ENCODE assay signal across 8 cellular contexts in the genomic region with DNA sequence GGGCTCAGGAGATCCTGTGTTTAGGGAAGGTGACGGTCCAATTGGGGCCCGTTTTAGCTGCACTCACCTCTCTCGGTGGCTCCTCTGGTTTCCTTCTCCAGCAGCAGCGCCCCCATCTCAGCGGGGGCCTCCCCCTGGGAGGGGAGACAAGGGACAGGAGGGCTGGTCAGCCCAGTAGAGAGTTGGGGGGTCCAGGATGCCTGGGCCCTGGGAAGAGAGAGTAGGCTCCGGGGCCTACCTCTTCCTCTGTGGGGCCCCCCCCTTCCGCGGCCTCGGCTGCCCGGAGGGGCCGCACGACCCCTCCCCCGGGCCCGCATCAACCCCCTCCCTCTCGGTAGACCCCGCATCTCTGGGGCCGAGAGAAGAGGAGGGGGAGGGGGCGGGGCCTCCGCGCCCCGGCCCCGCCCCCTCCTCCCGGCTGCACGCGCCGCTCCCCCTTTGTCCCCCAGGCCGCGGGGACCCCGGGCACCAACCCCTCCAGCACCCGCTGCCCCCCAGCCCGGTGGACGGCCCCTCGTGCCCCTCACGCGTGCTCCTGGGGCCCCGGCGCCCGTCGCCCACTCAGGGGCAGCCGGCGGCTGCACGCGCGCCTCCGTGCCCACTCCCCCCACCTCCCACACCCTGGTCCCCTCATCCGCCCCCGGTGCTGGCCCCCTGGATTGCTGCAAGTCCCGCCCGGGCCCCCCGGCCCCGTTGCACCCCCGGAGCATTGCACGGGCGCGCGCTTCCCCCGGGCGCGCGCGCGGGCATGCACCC. TPM values are rescaled to one million over a fixed set of nuclear protein-coding genes. Genes with fewer than 3 reads are reported as not detected.
DNase-seq lines count a peak whose midpoint lies in the region; ATAC-seq and TF ChIP-seq lines count a peak whose summit lies in the region.

No MANE protein-coding gene starts in this region.

- ATAC-seq in HG03280 (IDR thresholded peaks at IDR 0.05; ENCODE audit: unreplicated experiment) (no peak), HG02571 (IDR thresholded peaks at IDR 0.05; ENCODE audit: unreplicated experiment) (no peak), HG03439 (IDR thresholded peaks at IDR 0.05; ENCODE audit: unreplicated experiment) (no peak)

- WGBS in mesodermal cell (ENCODE audit: insufficient coverage in 2 of 2), 2 experiments = 0% methylated on average over 8 to 24 of the region's 62 CpGs

- H3K4me1 ChIP-seq in breast epithelium = peaks cover 0 to 4% of the 10 kb centered on the region in 2 donors
- H3K4me1 ChIP-seq in mesodermal cell (ENCODE audit: control insufficient read depth, insufficient read depth, low read length, poor library complexity, severe bottlenecking) = peaks cover 19% of the 10 kb centered on the region
- peaks cover 0 to 5% of the 10 kb centered on the region in 2 donors for H3K4me1 ChIP-seq in uterus

- peak overlapping the region; percentile 88 to 99 (median 94) for H3K4me3 ChIP-seq in breast epithelium
- peak overlapping the region; percentile 86 for H3K4me3 ChIP-seq in mesodermal cell (ENCODE audit: extremely low read depth, insufficient read depth, low read length, poor library complexity, severe bottlenecking)
- peak overlapping the region; percentile 63 to 94 for H3K4me3 ChIP-seq in uterus

- H3K36me3 ChIP-seq in breast epithelium (no peaks in the 10 kb centered on the region), mesodermal cell (ENCODE audit: control insufficient read depth, insufficient read depth, low read length) (peaks cover 48% of the 10 kb centered on the region), uterus (no peaks in the 10 kb centered on the region)

- TF ChIP-seq POLR2A in breast epithelium (IDR thresholded peaks at IDR 0.05) (no peak), uterus (IDR thresholded peaks at IDR 0.05) (no peak)

- no peaks in the 10 kb centered on the region for H3K27me3 ChIP-seq in breast epithelium
- H3K27me3 ChIP-seq in uterus = no peaks in the 10 kb centered on the region

- H3K27ac ChIP-seq in C4-2B = peak overlapping the region; percentile 90
- H3K27ac ChIP-seq in breast epithelium = peak overlapping the region; percentile 86 to 89
- H3K27ac ChIP-seq in mesodermal cell (ENCODE audit: low read depth, low read length, severe bottlenecking) = peak overlapping the region; percentile 41
- peak overlapping the region; percentile 84 to 97 for H3K27ac ChIP-seq in uterus

- TF ChIP-seq CTCF in C4-2B (conservative IDR thresholded peaks at IDR 0.05) = no peak
- TF ChIP-seq CTCF in breast epithelium (IDR thresholded peaks at IDR 0.05) = no peak
- TF ChIP-seq CTCF in uterus (IDR thresholded peaks at IDR 0.05) = no peak

- DNase-seq in HuH-7 (ENCODE audit: low spot score) = peak; percentile 30
- no peak for DNase-seq in breast epithelium (ENCODE audit: low spot score in 2 of 2)
- DNase-seq in uterus = peak in 1 of 2 donors; percentile 45

- no peaks in the 10 kb centered on the region for H3K9me3 ChIP-seq in breast epithelium
- no peaks in the 10 kb centered on the region for H3K9me3 ChIP-seq in mesodermal cell (ENCODE audit: control insufficient read depth, low read length)
- H3K9me3 ChIP-seq in uterus = no peaks in the 10 kb centered on the region

- intact Hi-C loops in breast epithelium (cut with DNase I; ENCODE audit: low total_unique reads) = loop anchor here (2.0 kb wide), 1 partner anchor 56 kb away; no protein-coding TSS in a partner anchor
- intact Hi-C loops in uterus (cut with DNase I; ENCODE audit: low total_unique reads) = no loop called here

RNA-seq across cellular contexts. Expression of a gene that starts 0.5 kb away (rescaled TPM):
- total RNA-seq in breast epithelium (10 to 100 TPM; 34.6 to 37.5 (median 37.0) TPM), uterus (10 to 100 TPM; 13.8 to 72.4 (median 66.2) TPM)
- 75.0 TPM for polyA plus RNA-seq in mesodermal cell (2013, experiment 1 of 2)
- polyA plus RNA-seq in mesodermal cell (2013, experiment 2 of 2) = 68.5 TPM

RNA-seq across cellular contexts. Expression of a gene that starts 4.9 kb away (rescaled TPM):
- 1 to 10 TPM in 2 of 3 donors, under 1 TPM in 1; 0.64 to 3.3 (median 1.9) TPM for total RNA-seq in breast epithelium
- 16.3 TPM for polyA plus RNA-seq in mesodermal cell (2013, experiment 1 of 2)
- polyA plus RNA-seq in mesodermal cell (2013, experiment 2 of 2) = 14.6 TPM
- 10 to 100 TPM in 2 of 4 donors, 1 to 10 TPM in 1, not detected in 1; 2.4 to 15.3 (median 11.0) TPM for total RNA-seq in uterus

RNA-seq across cellular contexts. Expression of a gene that starts 18.2 kb away (rescaled TPM):
- total RNA-seq in breast epithelium = 10 to 100 TPM in 2 of 3 donors, under 1 TPM in 1; 0.32 to 35.4 (median 10.5) TPM
- 0.74 TPM for polyA plus RNA-seq in mesodermal cell (2013, experiment 1 of 2)
- 0.66 TPM for polyA plus RNA-seq in mesodermal cell (2013, experiment 2 of 2)
- total RNA-seq in uterus = 10 to 100 TPM in 1 of 4 donors, 1 to 10 TPM in 3; 5.0 to 46.1 (median 5.8) TPM

RNA-seq across cellular contexts. Expression of a gene that starts 30.5 kb away (rescaled TPM):
- 10 to 100 TPM; 10.2 to 54.2 (median 15.4) TPM for total RNA-seq in breast epithelium
- polyA plus RNA-seq in mesodermal cell (2013, experiment 1 of 2) = 0.44 TPM
- 0.25 TPM for polyA plus RNA-seq in mesodermal cell (2013, experiment 2 of 2)
- total RNA-seq in uterus = 10 to 100 TPM in 1 of 4 donors, 1 to 10 TPM in 3; 4.1 to 24.8 (median 4.6) TPM

RNA-seq across cellular contexts. Expression of a gene that starts 34.4 kb away (rescaled TPM):
- total RNA-seq in breast epithelium = 10 to 100 TPM; 44.6 to 57.3 (median 48.9) TPM
- 70.0 TPM for polyA plus RNA-seq in mesodermal cell (2013, experiment 1 of 2)
- 60.5 TPM for polyA plus RNA-seq in mesodermal cell (2013, experiment 2 of 2)
- total RNA-seq in uterus = 10 to 100 TPM; 20.5 to 28.4 (median 23.4) TPM
